Comparison of ENCODE assay signal across 2 cellular contexts in genomic region chr7:99752354-99752753, GRCh38.
TF ChIP-seq lines count a peak whose summit lies in the region.

No MANE protein-coding gene starts in this region.

TF ChIP-seq in IMR-90, 13 proteins besides CTCF, POLR2A, EP300 and RAD21:
- TF ChIP-seq RCOR1 (IDR thresholded peaks at IDR 0.05; ENCODE audit: insufficient replicate concordance, low read length) = no peak
- no peak for TF ChIP-seq NFE2L2 (IDR thresholded peaks at IDR 0.05; ENCODE audit: low read depth, low read length)
- TF ChIP-seq CEBPB (IDR thresholded peaks at IDR 0.05; ENCODE audit: low read depth, low read length) = no peak
- TF ChIP-seq RFX5 (IDR thresholded peaks at IDR 0.05; ENCODE audit: low read depth, low read length) = no peak

TF ChIP-seq in K562, 482 proteins besides CTCF, POLR2A, EP300 and RAD21:
- TF ChIP-seq ATF6 (CRISPR knock-in tag; IDR thresholded peaks at IDR 0.05) (no peak), KDM5B (IDR thresholded peaks at IDR 0.05; ENCODE audit: insufficient replicate concordance, low read depth, low read length) (no peak), NCOA1 (IDR thresholded peaks at IDR 0.05; ENCODE audit: low read depth) (no peak), CHD2 (IDR thresholded peaks at IDR 0.05; ENCODE audit: low read depth, low read length) (no peak), IFI16 (CRISPR knock-in tag; IDR thresholded peaks at IDR 0.05) (no peak), ZNF707 (CRISPR knock-in tag; conservative IDR thresholded peaks at IDR 0.05) (no peak), KDM1A (IDR thresholded peaks at IDR 0.05) (0 out of 4 replicates have a peak, but pooled peaks of 1 of the 2 experiments have one; percentile 21), TOE1 (IDR thresholded peaks at IDR 0.05; ENCODE audit: borderline replicate concordance) (no peak), TOE1 (CRISPR knock-in tag; IDR thresholded peaks at IDR 0.05; ENCODE audit: borderline replicate concordance, low read depth) (no peak), MTA2 (IDR thresholded peaks at IDR 0.05; ENCODE audit: low read depth) (no peak), MEIS2 (IDR thresholded peaks at IDR 0.05; ENCODE audit: partially characterized antibody) (peak; percentile 94), HDAC2 (IDR thresholded peaks at IDR 0.05) (no peak), CHCHD3 (CRISPR knock-in tag; IDR thresholded peaks at IDR 0.05) (no peak), NFXL1 (CRISPR knock-in tag; IDR thresholded peaks at IDR 0.05) (no peak), MCM2 (IDR thresholded peaks at IDR 0.05; ENCODE audit: low read depth) (no peak), NFE2 (IDR thresholded peaks at IDR 0.05; ENCODE audit: low read depth) (no peak), ZNF583 (CRISPR knock-in tag; IDR thresholded peaks at IDR 0.05) (no peak), NR2C2 (CRISPR knock-in tag; IDR thresholded peaks at IDR 0.05) (no peak), NR2C2 (tag; IDR thresholded peaks at IDR 0.05) (0 out of 2 replicates have a peak, but pooled peaks have one; percentile 34), ATF2 (CRISPR knock-in tag; IDR thresholded peaks at IDR 0.05) (no peak), GTF2F1 (IDR thresholded peaks at IDR 0.05; ENCODE audit: low read depth, low read length) (no peak), WHSC1 (IDR thresholded peaks at IDR 0.05; ENCODE audit: low read length) (no peak), KDM4B (IDR thresholded peaks at IDR 0.05; ENCODE audit: borderline replicate concordance in 2 of 2, low read depth in 1 of 2) (no peak), HMGXB4 (CRISPR knock-in tag; IDR thresholded peaks at IDR 0.05) (no peak), ZNF699 (CRISPR knock-in tag; IDR thresholded peaks at IDR 0.05; ENCODE audit: insufficient replicate concordance) (no peak), DIDO1 (tag; IDR thresholded peaks at IDR 0.05; ENCODE audit: low read depth) (no peak), THRAP3 (IDR thresholded peaks at IDR 0.05; ENCODE audit: borderline replicate concordance) (no peak), MEF2D (tag; conservative IDR thresholded peaks at IDR 0.05; ENCODE audit: low read depth) (no peak), CAMTA2 (CRISPR knock-in tag; conservative IDR thresholded peaks at IDR 0.05) (no peak), ZBTB2 (IDR thresholded peaks at IDR 0.05) (no peak), RNF2 (IDR thresholded peaks at IDR 0.05) (no peak)
- TF ChIP-seq, protein P1, sequence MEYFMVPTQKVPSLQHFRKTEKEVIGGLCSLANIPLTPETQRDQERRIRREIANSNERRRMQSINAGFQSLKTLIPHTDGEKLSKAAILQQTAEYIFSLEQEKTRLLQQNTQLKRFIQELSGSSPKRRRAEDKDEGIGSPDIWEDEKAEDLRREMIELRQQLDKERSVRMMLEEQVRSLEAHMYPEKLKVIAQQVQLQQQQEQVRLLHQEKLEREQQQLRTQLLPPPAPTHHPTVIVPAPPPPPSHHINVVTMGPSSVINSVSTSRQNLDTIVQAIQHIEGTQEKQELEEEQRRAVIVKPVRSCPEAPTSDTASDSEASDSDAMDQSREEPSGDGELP (CRISPR knock-in tag; IDR thresholded peaks at IDR 0.05; ENCODE audit: borderline replicate concordance) = peak; percentile 27; the same call in 1 of the 2 replicates
- TF ChIP-seq, protein P2, sequence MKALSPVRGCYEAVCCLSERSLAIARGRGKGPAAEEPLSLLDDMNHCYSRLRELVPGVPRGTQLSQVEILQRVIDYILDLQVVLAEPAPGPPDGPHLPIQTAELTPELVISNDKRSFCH (CRISPR knock-in tag; IDR thresholded peaks at IDR 0.05) = no peak
- TF ChIP-seq, protein P2 (tag; IDR thresholded peaks at IDR 0.05) = no peak
- TF ChIP-seq, protein P3, sequence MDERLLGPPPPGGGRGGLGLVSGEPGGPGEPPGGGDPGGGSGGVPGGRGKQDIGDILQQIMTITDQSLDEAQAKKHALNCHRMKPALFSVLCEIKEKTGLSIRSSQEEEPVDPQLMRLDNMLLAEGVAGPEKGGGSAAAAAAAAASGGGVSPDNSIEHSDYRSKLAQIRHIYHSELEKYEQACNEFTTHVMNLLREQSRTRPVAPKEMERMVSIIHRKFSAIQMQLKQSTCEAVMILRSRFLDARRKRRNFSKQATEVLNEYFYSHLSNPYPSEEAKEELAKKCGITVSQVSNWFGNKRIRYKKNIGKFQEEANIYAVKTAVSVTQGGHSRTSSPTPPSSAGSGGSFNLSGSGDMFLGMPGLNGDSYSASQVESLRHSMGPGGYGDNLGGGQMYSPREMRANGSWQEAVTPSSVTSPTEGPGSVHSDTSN (CRISPR knock-in tag; IDR thresholded peaks at IDR 0.05; ENCODE audit: low read depth) = no peak
- TF ChIP-seq, protein P3 (tag; conservative IDR thresholded peaks at IDR 0.05; ENCODE audit: low read depth) = peak; percentile 88
- TF ChIP-seq, protein P4, sequence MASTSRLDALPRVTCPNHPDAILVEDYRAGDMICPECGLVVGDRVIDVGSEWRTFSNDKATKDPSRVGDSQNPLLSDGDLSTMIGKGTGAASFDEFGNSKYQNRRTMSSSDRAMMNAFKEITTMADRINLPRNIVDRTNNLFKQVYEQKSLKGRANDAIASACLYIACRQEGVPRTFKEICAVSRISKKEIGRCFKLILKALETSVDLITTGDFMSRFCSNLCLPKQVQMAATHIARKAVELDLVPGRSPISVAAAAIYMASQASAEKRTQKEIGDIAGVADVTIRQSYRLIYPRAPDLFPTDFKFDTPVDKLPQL (IDR thresholded peaks at IDR 0.05; ENCODE audit: extremely low read depth, insufficient read length) = no peak
